6 cellular contexts compared by ENCODE assay signal in the genomic region with DNA sequence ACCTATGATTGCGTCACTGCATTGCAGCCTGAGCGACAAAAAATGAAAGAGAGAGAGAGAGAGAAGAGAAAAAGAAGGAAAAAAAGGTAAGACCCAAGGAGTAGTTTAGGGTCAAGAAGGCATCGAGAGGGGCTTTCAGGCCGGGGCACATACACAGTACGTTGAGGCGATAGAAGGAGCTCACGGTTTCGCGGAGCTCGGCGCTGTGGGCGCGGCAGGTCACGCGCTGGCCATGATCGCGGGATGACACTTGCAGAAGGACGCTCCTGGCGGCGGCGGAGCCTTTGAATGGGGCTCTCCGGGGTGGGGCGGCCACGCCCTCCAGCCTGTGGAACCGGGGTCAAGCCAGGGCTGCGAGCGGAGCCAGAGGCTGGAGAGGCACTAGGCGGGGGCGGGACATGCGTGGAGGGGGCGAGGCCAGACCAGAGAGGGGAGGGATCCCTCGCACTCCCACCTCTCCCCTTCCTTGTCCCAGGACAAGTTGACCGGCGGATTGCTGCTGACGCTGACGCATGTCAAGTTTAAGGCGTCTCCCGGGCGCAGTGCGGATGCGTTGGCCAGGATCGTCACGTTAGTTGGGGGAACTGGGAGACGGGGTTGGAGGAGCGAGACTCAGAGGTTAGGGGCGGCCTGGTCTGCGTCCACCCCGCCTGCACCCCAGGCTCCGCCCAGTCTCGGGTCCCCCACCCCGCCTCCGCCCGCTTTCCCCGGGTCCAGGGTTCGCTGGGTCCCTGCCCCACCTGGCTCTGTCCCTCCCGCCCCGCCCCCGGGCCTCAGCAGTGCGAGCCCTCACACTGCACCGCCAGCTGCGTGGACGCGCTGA. TPM values are rescaled to one million over a fixed set of nuclear protein-coding genes. Genes with fewer than 3 reads are reported as not detected.
DNase-seq lines count a peak whose midpoint lies in the region; ATAC-seq lines count a peak whose summit lies in the region.

No MANE protein-coding gene starts in this region.

- H3K9me3 Mint-ChIP-seq in activated naive CD8-positive, alpha-beta T cell (ENCODE audit: low read depth), result no peaks in the 10 kb centered on the region
- peaks cover 0 to 19% (median 7%) of the 10 kb centered on the region in 11 donors for H3K9me3 Mint-ChIP-seq in naive thymus-derived CD4-positive, alpha-beta T cell

- H3K27ac ChIP-seq in naive thymus-derived CD4-positive, alpha-beta T cell (ENCODE audit: low read depth, low read length), result no peak overlapping the region

- ATAC-seq in naive thymus-derived CD4-positive, alpha-beta T cell, result peak; percentile 40

- peaks cover 4% of the 10 kb centered on the region for H3K36me3 Mint-ChIP-seq in activated naive CD8-positive, alpha-beta T cell
- peaks cover 0 to 14% (median 7%) of the 10 kb centered on the region in 5 donors for H3K36me3 Mint-ChIP-seq in naive thymus-derived CD4-positive, alpha-beta T cell

- CTCF ChIA-PET in naive thymus-derived CD4-positive, alpha-beta T cell (lab: Charles Lee), result interaction anchor here (0.6 kb wide), 1 partner anchor 40 kb away, joined by 3 read pairs; no protein-coding TSS in a partner anchor

- no peaks in the 10 kb centered on the region for H3K27me3 ChIP-seq in HAP-1 (ENCODE audit: low read depth)
- H3K27me3 ChIP-seq in naive thymus-derived CD4-positive, alpha-beta T cell (ENCODE audit: control insufficient read depth in 2 of 2, insufficient read depth in 2 of 2, low read length in 2 of 2), result peaks cover 6 to 25% of the 10 kb centered on the region in 2 donors

- H3K4me1 Mint-ChIP-seq in activated naive CD8-positive, alpha-beta T cell (ENCODE audit: low read depth), result peaks cover 15% of the 10 kb centered on the region
- peaks cover 9 to 31% (median 21%) of the 10 kb centered on the region in 7 donors for H3K4me1 Mint-ChIP-seq in naive thymus-derived CD4-positive, alpha-beta T cell

- in situ Hi-C loops in HAP-1 (cut with MboI; ENCODE audit: low sequenced_read_pairs), result no loop called here

- no peaks in the 10 kb centered on the region for H3K9me3 ChIP-seq in HAP-1
- H3K9me3 ChIP-seq in naive thymus-derived CD4-positive, alpha-beta T cell (ENCODE audit: control insufficient read depth in 2 of 3, low read length in 3 of 3), result no peaks in the 10 kb centered on the region

- POLR2A ChIA-PET in naive thymus-derived CD4-positive, alpha-beta T cell (lab: Charles Lee), result no interaction called here

- no peak overlapping the region for H3K27ac Mint-ChIP-seq in activated naive CD8-positive, alpha-beta T cell
- no peak overlapping the region for H3K27ac Mint-ChIP-seq in naive thymus-derived CD4-positive, alpha-beta T cell

- peak overlapping the region; percentile 17 for H3K4me3 ChIP-seq in HAP-1
- H3K4me3 ChIP-seq in naive thymus-derived CD4-positive, alpha-beta T cell (ENCODE audit: low read length), result no peak overlapping the region

- H3K4me1 ChIP-seq in HAP-1, result no peaks in the 10 kb centered on the region; the same call in none of the 2 replicates
- H3K4me1 ChIP-seq in naive thymus-derived CD4-positive, alpha-beta T cell (ENCODE audit: control insufficient read depth in 2 of 2, insufficient read depth in 2 of 2, low read length in 2 of 2), result peaks cover 0 to 6% of the 10 kb centered on the region in 2 donors

- H3K36me3 ChIP-seq in HAP-1 (replicated peaks), result no peaks in the 10 kb centered on the region
- H3K36me3 ChIP-seq in naive thymus-derived CD4-positive, alpha-beta T cell (ENCODE audit: control insufficient read depth in 2 of 3, insufficient read depth in 3 of 3, low read length in 3 of 3), result no peaks in the 10 kb centered on the region

- peaks cover 36% of the 10 kb centered on the region for H3K27me3 Mint-ChIP-seq in activated naive CD8-positive, alpha-beta T cell
- peaks cover 49 to 79% (median 60%) of the 10 kb centered on the region in 5 donors for H3K27me3 Mint-ChIP-seq in naive thymus-derived CD4-positive, alpha-beta T cell

- H3K4me3 Mint-ChIP-seq in activated naive CD8-positive, alpha-beta T cell, result peak overlapping the region; percentile 89
- peak overlapping the region; percentile 59 to 90 (median 79) for H3K4me3 Mint-ChIP-seq in naive thymus-derived CD4-positive, alpha-beta T cell

- DNase-seq in HAP-1 (ENCODE audit: low spot score in 2 of 2) (peak; percentile 13 to 75), SIG-M5 (lab: John Stamatoyannopoulos, UW) (no peak), DMS79 treated with DMSO at 0.1 percent for 48 hours (lab: John Stamatoyannopoulos, UW) (no peak), DMS79 (lab: John Stamatoyannopoulos, UW) (no peak)
- no peak for DNase-seq in naive thymus-derived CD4-positive, alpha-beta T cell

- intact Hi-C loops in naive thymus-derived CD4-positive, alpha-beta T cell (cut with micrococcal nuclease), result no loop called here

RNA-seq across cellular contexts. Expression of a gene that starts 6.9 kb away (rescaled TPM):
- under 1 TPM in 2 of 5 experiments, not detected in 3; 0.30 to 0.51 TPM for total RNA-seq in naive thymus-derived CD4-positive, alpha-beta T cell
- polyA plus RNA-seq in naive thymus-derived CD4-positive, alpha-beta T cell, result not detected

RNA-seq across cellular contexts. Expression of a gene that starts 11.3 kb away (rescaled TPM):
- 1 to 10 TPM in 1 of 5 experiments, under 1 TPM in 2, not detected in 2; 0.16 to 1.3 (median 0.29) TPM for total RNA-seq in naive thymus-derived CD4-positive, alpha-beta T cell
- not detected for polyA plus RNA-seq in naive thymus-derived CD4-positive, alpha-beta T cell

RNA-seq across cellular contexts. Expression of a gene that starts 22.9 kb away (rescaled TPM):
- 1 to 10 TPM in 1 of 5 experiments, not detected in 4; 2.4 TPM for total RNA-seq in naive thymus-derived CD4-positive, alpha-beta T cell
- not detected for polyA plus RNA-seq in naive thymus-derived CD4-positive, alpha-beta T cell

RNA-seq across cellular contexts. Expression of a gene that starts 32.8 kb away (rescaled TPM):
- not detected for total RNA-seq in naive thymus-derived CD4-positive, alpha-beta T cell
- not detected for polyA plus RNA-seq in naive thymus-derived CD4-positive, alpha-beta T cell

RNA-seq across cellular contexts. Expression of a gene that starts 54.9 kb away (rescaled TPM):
- total RNA-seq in naive thymus-derived CD4-positive, alpha-beta T cell, result 100 to 1,000 TPM in 1 of 5 experiments, 10 to 100 TPM in 4; 47.8 to 116 (median 57.0) TPM
- polyA plus RNA-seq in naive thymus-derived CD4-positive, alpha-beta T cell, result 1 to 10 TPM; 2.4 to 6.5 TPM

Comparison
In these comparisons a context has a peak if more than half of its experiments do, and no peak if none do; other contexts are left out.
1. DNase-seq: peak in HAP-1 (2 of 2); none in naive thymus-derived CD4-positive, alpha-beta T cell (0 of 9), SIG-M5 (single experiment), DMS79 treated with DMSO at 0.1 percent for 48 hours (single experiment) and DMS79 (single experiment).